ENCODE assay signal across 9 cellular contexts in the genomic region with DNA sequence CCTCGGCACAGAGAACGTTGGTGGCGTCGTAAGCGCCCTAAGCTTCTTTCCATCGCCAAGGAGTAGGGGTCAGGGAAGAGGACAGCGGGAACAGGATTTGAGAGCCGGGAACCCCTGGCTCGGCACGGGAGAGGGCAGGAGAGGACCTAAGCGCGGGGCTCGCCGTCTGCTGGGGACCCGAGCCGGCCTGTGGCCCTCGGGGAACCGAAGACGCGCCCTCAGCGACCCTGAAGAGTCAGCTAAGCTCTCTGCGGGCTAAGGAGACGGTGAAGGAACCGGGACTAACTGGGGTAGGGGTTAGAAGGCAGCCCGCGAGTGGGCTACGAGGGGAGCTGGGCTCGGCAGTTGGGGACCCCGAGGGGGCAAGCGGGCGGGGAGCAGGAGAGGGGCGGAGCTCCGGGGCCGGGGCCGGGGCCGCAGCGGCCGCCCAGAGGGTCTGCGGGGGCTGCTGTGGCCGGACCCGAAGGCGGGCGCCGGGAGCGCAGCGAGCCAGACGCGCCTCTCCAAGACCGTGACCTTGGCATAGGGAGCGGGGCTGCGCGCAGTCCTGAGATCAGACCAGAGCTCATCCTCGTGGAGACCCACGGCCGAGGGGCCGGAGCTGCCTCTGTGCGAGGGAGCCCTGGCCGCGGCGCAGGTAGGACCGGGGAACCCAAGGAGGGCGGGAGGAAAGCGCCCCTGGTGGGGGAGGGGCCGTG. TPM values are rescaled to one million over a fixed set of nuclear protein-coding genes. Genes with fewer than 3 reads are reported as not detected.
DNase-seq lines count a peak whose midpoint lies in the region; ATAC-seq and TF ChIP-seq lines count a peak whose summit lies in the region.
"Had no signal": no experiment of that assay in that cellular context is flagged by ENCODE, and none has a peak within 500 bp of the region (broad histone marks: within the 10 kb centered on the region; RNA-seq: fewer than 3 reads in every experiment).

No MANE protein-coding gene starts in this region.

- H3K36me3 ChIP-seq in RWPE2 (ENCODE audit: low read depth) (no peaks in the 10 kb centered on the region), neutrophil (no peaks in the 10 kb centered on the region)

- no peak for DNase-seq in GM12865 (ENCODE audit: low read depth)
- peak; percentile 42 for DNase-seq in RWPE2 (ENCODE audit: low spot score)
- no peak for DNase-seq in foreskin keratinocyte
- DNase-seq in CD1c-positive myeloid dendritic cell (ENCODE audit: extremely low spot score), result no peak
- DNase-seq in NCI-H1694 (lab: John Stamatoyannopoulos, UW), result no peak
- no peak for DNase-seq in caudate nucleus (lab: John Stamatoyannopoulos, UW)
- DNase-seq: effector CD8-positive, alpha-beta T cell had no signal

- TF ChIP-seq CTCF in GM12865 (IDR thresholded peaks at IDR 0.05; ENCODE audit: insufficient read depth, low read depth, low read length, missing control alignments) (no peak), RWPE2 (IDR thresholded peaks at IDR 0.05; ENCODE audit: poor library complexity, severe bottlenecking) (no peak), foreskin keratinocyte (conservative IDR thresholded peaks at IDR 0.05) (no peak), neutrophil (IDR thresholded peaks at IDR 0.05) (no peak)

- H3K9me3 ChIP-seq in RWPE2 (ENCODE audit: severe bottlenecking) (no peaks in the 10 kb centered on the region), neutrophil (no peaks in the 10 kb centered on the region)

- H3K27me3 ChIP-seq in RWPE2 (ENCODE audit: insufficient read depth, poor library complexity, severe bottlenecking) (peaks cover 37% of the 10 kb centered on the region), foreskin keratinocyte (peaks cover 87% of the 10 kb centered on the region), neutrophil (peaks cover 100% of the 10 kb centered on the region)

- H3K27ac ChIP-seq in RWPE2 (ENCODE audit: poor library complexity, severe bottlenecking) (no peak overlapping the region), foreskin keratinocyte (no peak overlapping the region), neutrophil (no peak overlapping the region), caudate nucleus (ENCODE audit: low read depth, low read length) (no peak overlapping the region)

- H3K4me3 ChIP-seq in GM12865 (ENCODE audit: low read depth, low read length) (peak overlapping the region; percentile 53), RWPE2 (ENCODE audit: severe bottlenecking) (no peak overlapping the region), neutrophil (ENCODE audit: low read depth in 1 of 2, low read length in 1 of 2) (peak overlapping the region; percentile 28 to 38)

- H3K4me1 ChIP-seq in RWPE2 (ENCODE audit: insufficient read depth, poor library complexity, severe bottlenecking) (no peaks in the 10 kb centered on the region), foreskin keratinocyte (no peaks in the 10 kb centered on the region), neutrophil (ENCODE audit: control insufficient read depth in 1 of 2, insufficient read depth in 1 of 2, low read depth in 1 of 2, low read length in 1 of 2) (peaks cover 6 to 12% of the 10 kb centered on the region in 2 experiments)

- no peak; the same call in 2 of the 3 replicates for ATAC-seq in RWPE2 (ENCODE audit: low read depth)
- ATAC-seq in foreskin keratinocyte, result peak; percentile 33
- no peak for ATAC-seq in HG03520 (IDR thresholded peaks at IDR 0.05; ENCODE audit: unreplicated experiment)

RNA-seq across cellular contexts. Expression of a gene that starts 0.6 kb away (rescaled TPM):
- not detected in 2 replicates for total RNA-seq in foreskin keratinocyte
- polyA plus RNA-seq in foreskin keratinocyte, result not detected in 2 replicates
